In the genomic region with DNA sequence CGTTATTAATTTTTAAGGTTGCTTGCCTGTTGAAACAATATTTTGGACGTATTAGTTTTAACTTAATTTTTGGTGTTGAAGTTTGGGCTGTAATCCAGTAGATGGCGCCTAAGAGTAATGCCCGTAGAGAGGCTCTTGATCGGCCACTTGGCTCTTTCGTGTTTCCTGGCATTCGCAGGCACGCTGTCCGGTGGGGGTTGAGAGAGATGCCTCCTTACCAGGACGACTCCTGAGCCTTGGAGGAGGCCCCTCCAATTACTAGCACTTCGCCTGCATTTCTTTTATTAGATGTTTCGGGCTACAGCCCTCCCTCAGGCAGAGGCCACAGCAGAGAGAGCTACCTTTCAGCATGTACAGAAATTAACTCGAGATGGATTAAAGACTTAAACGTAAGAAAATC, we compare ENCODE assay signal across 8 cellular contexts. TPM values are rescaled to one million over a fixed set of nuclear protein-coding genes. Genes with fewer than 3 reads are reported as not detected.
DNase-seq lines count a peak whose midpoint lies in the region; TF ChIP-seq lines count a peak whose summit lies in the region.

No MANE protein-coding gene starts in this region.

- CTCF ChIA-PET in HEK293 (lab: Yijun Ruan, JAX) (no interaction called here), SK-N-SH (lab: Yijun Ruan, JAX) (interaction anchor here (0.7 to 2.6 kb wide), 15 partner anchors 8 to 1419 kb away, joined by 3 to 11 read pairs (median 3); partner anchors contain the start of gene OR2M4)

- DNase-seq in AG20443 (ENCODE audit: low spot score) (peak; percentile 64), LoVo (ENCODE audit: low spot score) (peak; percentile 61), SK-N-SH (peak; percentile 32), epithelial cell of esophagus (ENCODE audit: low read depth) (peak; percentile 48), posterior cingulate gyrus (peak in 7 of 10 donors; percentile 9 to 89 (median 57)), cerebellar nuclear complex (lab: John Stamatoyannopoulos, UW) (no peak)

- no peaks in the 10 kb centered on the region for H4K20me1 ChIP-seq in SK-N-SH (ENCODE audit: insufficient read depth)

- no peak overlapping the region for H3K9ac ChIP-seq in SK-N-SH

- no peak overlapping the region for H3K27ac ChIP-seq in HEK293 (ENCODE audit: extremely low read depth, low read depth, low read length)
- H3K27ac ChIP-seq in SK-N-SH (ENCODE audit: low read depth in 2 of 2, low read length in 1 of 2): no peak overlapping the region

- H3K36me3 ChIP-seq in HEK293 (ENCODE audit: control insufficient read depth in 2 of 2, insufficient read depth in 1 of 2, low read length in 2 of 2): no peaks in the 10 kb centered on the region
- H3K36me3 ChIP-seq in SK-N-SH (replicated peaks in 1 of 2; ENCODE audit: control insufficient read depth in 1 of 2, insufficient read depth in 2 of 2, low read length in 1 of 2): no peaks in the 10 kb centered on the region

- TF ChIP-seq RAD21 in SK-N-SH (IDR thresholded peaks at IDR 0.05; ENCODE audit: low read length): peak; percentile 51

- H3K79me2 ChIP-seq in SK-N-SH (ENCODE audit: insufficient read depth): no peaks in the 10 kb centered on the region

- no peak overlapping the region for H2AFZ ChIP-seq in SK-N-SH (ENCODE audit: low read depth)

- H3K9me3 ChIP-seq in HEK293 (ENCODE audit: control insufficient read depth, insufficient read depth, low read depth, low read length): no peaks in the 10 kb centered on the region
- no peaks in the 10 kb centered on the region for H3K9me3 ChIP-seq in SK-N-SH

- WGBS in SK-N-SH (ENCODE audit: low lambda C conversion rate): 3% methylated on average over 14 of the region's 14 CpGs

- no peaks in the 10 kb centered on the region for H3K9me2 ChIP-seq in SK-N-SH

- no peak for TF ChIP-seq EP300 in SK-N-SH (IDR thresholded peaks at IDR 0.05; ENCODE audit: borderline replicate concordance in 1 of 2, low read depth in 1 of 2, low read length in 1 of 2)

- TF ChIP-seq CTCF in GM12873 (IDR thresholded peaks at IDR 0.05; ENCODE audit: insufficient read depth, low read depth, low read length, missing control alignments) (peak; percentile 84), HEK293 (tag by site-specific recombination; IDR thresholded peaks at IDR 0.05) (no peak), SK-N-SH (IDR thresholded peaks at IDR 0.05) (peak; percentile 66), epithelial cell of esophagus (IDR thresholded peaks at IDR 0.05; ENCODE audit: insufficient read depth, low read depth, low read length, missing control alignments) (peak; percentile 73)

- no peaks in the 10 kb centered on the region for H3F3A ChIP-seq in SK-N-SH (replicated peaks; ENCODE audit: insufficient read depth)

- H3K4me1 ChIP-seq in HEK293 (ENCODE audit: control insufficient read depth, insufficient read depth, low read length): no peaks in the 10 kb centered on the region
- no peaks in the 10 kb centered on the region for H3K4me1 ChIP-seq in SK-N-SH (ENCODE audit: control insufficient read depth in 1 of 2, insufficient read depth in 2 of 2, low read depth in 1 of 2, low read length in 1 of 2)

- POLR2A ChIA-PET in HEK293 (lab: Yijun Ruan, JAX) (no interaction called here), SK-N-SH (lab: Yijun Ruan, JAX) (no interaction called here)

- intact Hi-C loops in posterior cingulate gyrus (cut with DNase I): loop anchor here (5.0 kb wide), 1 partner anchor 564 kb away; no protein-coding TSS in a partner anchor

- no peak overlapping the region for H3K4me3 ChIP-seq in HEK293 (ENCODE audit: low read depth, low read length)
- H3K4me3 ChIP-seq in SK-N-SH (ENCODE audit: low read depth in 2 of 2, low read length in 1 of 2): no peak overlapping the region
- H3K4me3 ChIP-seq in epithelial cell of esophagus (ENCODE audit: low read length): no peak overlapping the region

- H3K4me2 ChIP-seq in SK-N-SH: no peak overlapping the region

- no peaks in the 10 kb centered on the region for H3K27me3 ChIP-seq in SK-N-SH (ENCODE audit: insufficient read depth)

TF ChIP-seq in HEK293, 187 proteins besides CTCF, POLR2A, EP300 and RAD21:
- TF ChIP-seq ZNF654 (tag by site-specific recombination; IDR thresholded peaks at IDR 0.05; ENCODE audit: low read depth) (0 out of 2 replicates have a peak, but pooled peaks have one; percentile 17), ZNF19 (tag by site-specific recombination; IDR thresholded peaks at IDR 0.05; ENCODE audit: low read depth) (no peak), ZBTB1 (tag by site-specific recombination; IDR thresholded peaks at IDR 0.05) (no peak), ZNF585B (tag by site-specific recombination; IDR thresholded peaks at IDR 0.05) (no peak), ZNF394 (tag by site-specific recombination; IDR thresholded peaks at IDR 0.05; ENCODE audit: borderline replicate concordance) (no peak), ZNF324 (tag by site-specific recombination; IDR thresholded peaks at IDR 0.05) (no peak)

TF ChIP-seq in SK-N-SH, 30 proteins besides CTCF, POLR2A, EP300 and RAD21:
- TF ChIP-seq TCF12 (IDR thresholded peaks at IDR 0.05) (no peak), SMC3 (IDR thresholded peaks at IDR 0.05; ENCODE audit: low read depth, low read length) (peak; percentile 15; the same call in 1 of the 2 replicates), FOXJ3 (CRISPR knock-in tag; IDR thresholded peaks at IDR 0.05) (no peak), JUND (IDR thresholded peaks at IDR 0.05) (no peak), ELF1 (IDR thresholded peaks at IDR 0.05) (no peak), GABPA (IDR thresholded peaks at IDR 0.05; ENCODE audit: low read depth) (no peak), NRF1 (IDR thresholded peaks at IDR 0.05; ENCODE audit: low read depth, low read length) (no peak)
- TF ChIP-seq, protein P1, sequence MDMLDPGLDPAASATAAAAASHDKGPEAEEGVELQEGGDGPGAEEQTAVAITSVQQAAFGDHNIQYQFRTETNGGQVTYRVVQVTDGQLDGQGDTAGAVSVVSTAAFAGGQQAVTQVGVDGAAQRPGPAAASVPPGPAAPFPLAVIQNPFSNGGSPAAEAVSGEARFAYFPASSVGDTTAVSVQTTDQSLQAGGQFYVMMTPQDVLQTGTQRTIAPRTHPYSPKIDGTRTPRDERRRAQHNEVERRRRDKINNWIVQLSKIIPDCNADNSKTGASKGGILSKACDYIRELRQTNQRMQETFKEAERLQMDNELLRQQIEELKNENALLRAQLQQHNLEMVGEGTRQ (IDR thresholded peaks at IDR 0.05; ENCODE audit: borderline replicate concordance, low read depth, low read length): no peak

RNA-seq across cellular contexts. Expression of gene OR2M4, which starts 12.0 kb away (rescaled TPM):
- polyA plus RNA-seq in SK-N-SH (2012; rRNA removed): not detected in 2 replicates
- polyA plus RNA-seq in SK-N-SH (2012; cell fraction: cytosol; rRNA removed): 0.01 TPM in 1 of 2 replicates, not detected in the other
- not detected in 2 replicates for polyA plus RNA-seq in SK-N-SH (2012; cell fraction: nucleus; rRNA removed)

RNA-seq across cellular contexts. Expression of gene OR2T33, which starts 34.6 kb away (rescaled TPM):
- 0.07 TPM in 1 of 2 replicates, not detected in the other for polyA plus RNA-seq in SK-N-SH (2012; rRNA removed)
- not detected in 2 replicates for polyA plus RNA-seq in SK-N-SH (2012; cell fraction: cytosol; rRNA removed)
- polyA plus RNA-seq in SK-N-SH (2012; cell fraction: nucleus; rRNA removed): not detected in 2 replicates

RNA-seq across cellular contexts. Expression of gene OR2M3, which starts 46.1 kb away (rescaled TPM):
- not detected in 2 replicates for polyA plus RNA-seq in SK-N-SH (2012; rRNA removed)
- not detected in 2 replicates for polyA plus RNA-seq in SK-N-SH (2012; cell fraction: cytosol; rRNA removed)
- polyA plus RNA-seq in SK-N-SH (2012; cell fraction: nucleus; rRNA removed): not detected in 2 replicates

Comparison
In these comparisons a context has a peak if more than half of its experiments do, and no peak if none do; other contexts are left out.
1. DNase-seq: peak in AG20443 (single experiment), LoVo (single experiment), SK-N-SH (single experiment), epithelial cell of esophagus (single experiment) and posterior cingulate gyrus (7 of 10); none in cerebellar nuclear complex (0 of 2).